Comparison of ENCODE assay signal across 8 cellular contexts in the genomic region with DNA sequence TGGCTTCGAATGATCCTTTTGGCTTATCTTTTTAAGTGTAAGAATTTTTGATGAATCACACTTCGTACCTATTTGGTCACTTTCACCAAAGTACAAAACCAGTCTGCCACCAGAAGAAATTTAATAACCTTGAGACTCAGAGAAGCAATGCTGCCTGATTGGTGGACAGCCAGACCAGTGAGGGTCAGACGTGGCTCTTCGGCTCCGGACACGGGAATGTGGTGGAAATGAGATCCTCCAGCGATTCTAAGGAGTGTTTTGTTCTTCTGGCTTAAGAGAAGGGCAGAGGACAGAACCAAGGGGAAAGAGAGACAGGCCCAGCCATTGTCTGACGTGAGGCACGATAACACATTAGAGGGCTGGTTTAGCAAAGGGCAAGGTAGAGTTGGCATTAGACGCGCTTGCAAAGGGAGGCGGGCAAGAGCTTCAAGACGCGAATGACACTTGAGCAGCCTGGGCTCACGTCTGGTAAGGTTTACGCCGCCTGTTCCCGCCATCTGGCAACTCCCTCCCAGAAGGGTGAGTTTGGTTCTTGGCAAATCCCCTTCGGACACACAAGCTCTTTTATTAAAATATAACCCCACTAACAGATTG. TPM values are rescaled to one million over a fixed set of nuclear protein-coding genes. Genes with fewer than 3 reads are reported as not detected.
DNase-seq lines count a peak whose midpoint lies in the region; ATAC-seq, FAIRE-seq and TF ChIP-seq lines count a peak whose summit lies in the region.

No MANE protein-coding gene starts in this region.

- in situ Hi-C loops in HepG2 (cut with HindIII; ENCODE audit: extremely low pct_ligation_motif_present, low pct_unique_long_range_greater_than_20kb) = no loop called here

- peak overlapping the region; percentile 100 for H2BK12ac ChIP-seq in H1 (ENCODE audit: low read depth, low read length)

- peak overlapping the region; percentile 94; the same call in 1 of the 2 replicates for H4K8ac ChIP-seq in H1 (ENCODE audit: extremely low read depth, insufficient read depth, low read length)

- H2BK5ac ChIP-seq in H1 (ENCODE audit: low read depth, low read length) = peak overlapping the region; percentile 99

- H3K27me3 ChIP-seq in liver (ENCODE audit: control insufficient read depth in 4 of 4, insufficient read depth in 4 of 4, low read length in 3 of 4) (peaks cover 0 to 5% (median 0%) of the 10 kb centered on the region in 4 donors), HepG2 (ENCODE audit: control insufficient read depth in 1 of 2, insufficient read depth in 2 of 2, low read length in 2 of 2) (peaks cover 0 to 9% of the 10 kb centered on the region in 2 experiments; a peak in 2 of 5 replicates), PC-9 (ENCODE audit: insufficient read depth, low read depth) (no peaks in the 10 kb centered on the region), H1 (replicated peaks in 1 of 4; ENCODE audit: control insufficient read depth in 3 of 4, extremely low read depth in 1 of 4, insufficient read depth in 3 of 4, low read length in 3 of 4) (no peaks in the 10 kb centered on the region)

- no peaks in the 10 kb centered on the region for H3K36me3 Mint-ChIP-seq in naive thymus-derived CD8-positive, alpha-beta T cell

- H2AFZ ChIP-seq in HepG2 (ENCODE audit: low read length) = no peak overlapping the region
- peak overlapping the region; percentile 2 for H2AFZ ChIP-seq in PC-9
- H2AFZ ChIP-seq in H1 (ENCODE audit: low read length) = no peak overlapping the region

- peaks cover 3% of the 10 kb centered on the region; the same call in 1 of the 2 replicates for H3K23me2 ChIP-seq in H1 (ENCODE audit: low read depth, low read length)

- no peak overlapping the region for H3K4ac ChIP-seq in H1 (replicated peaks; ENCODE audit: insufficient read length, low read depth, low read length)

- peak overlapping the region; percentile 99; the same call in 1 of the 2 replicates for H2AK5ac ChIP-seq in H1 (ENCODE audit: low read depth, low read length)

- H3K9ac ChIP-seq in liver (ENCODE audit: low read depth in 1 of 2, low read length in 2 of 2) (peak overlapping the region in 1 of 2 donors; percentile 64), HepG2 (ENCODE audit: insufficient read depth, low read depth, low read length) (no peak overlapping the region), H1 (replicated peaks in 1 of 4; ENCODE audit: extremely low read depth in 1 of 4, low read depth in 3 of 4, low read length in 3 of 4) (peak overlapping the region in 3 of 4 experiments; percentile 57 to 66 (median 62); a peak in 6 of 7 replicates)

- WGBS in liver = 48% methylated on average over 19 of the region's 19 CpGs
- 68% methylated on average over 19 of the region's 19 CpGs for WGBS in HepG2 (ENCODE audit: low lambda C conversion rate)
- WGBS in H1 (ENCODE audit: extremely low coverage in 1 of 2, insufficient coverage in 1 of 2, insufficient read length in 1 of 2, insufficient replicate concordance in 2 of 2, low coverage in 1 of 2, low lambda C conversion rate in 2 of 2, missing lambda C conversion rate in 1 of 2), 2 experiments = 49% methylated on average over 19 of the region's 19 CpGs; no CpG with 5 or more reads in 1 of the 2 experiments

- H3K4me2 ChIP-seq in HepG2 (ENCODE audit: low read depth, low read length) (no peak overlapping the region), PC-9 (peak overlapping the region; percentile 84), H1 (ENCODE audit: insufficient read depth in 1 of 2, low read depth in 2 of 2, low read length in 2 of 2) (peak overlapping the region; percentile 50 to 57)

- CTCF ChIA-PET in HepG2 (lab: Yijun Ruan, JAX; ENCODE audit: low intra/inter-chr PET ratio, low total read pairs) (no interaction called here), PC-9 (lab: Charles Lee) (no interaction called here), H1 (lab: Charles Lee; ENCODE audit: partially characterized antibody) (interaction anchor here (0.5 to 2.5 kb wide), 9 partner anchors 15 to 160 kb away, joined by 3 to 8 read pairs (median 3); no protein-coding TSS in a partner anchor)

- H3K9me3 Mint-ChIP-seq in naive thymus-derived CD8-positive, alpha-beta T cell = no peaks in the 10 kb centered on the region

- H3K4me3 Mint-ChIP-seq in naive thymus-derived CD8-positive, alpha-beta T cell = peak overlapping the region; percentile 83 to 96 (median 92)

- no peak overlapping the region for H2BK120ac ChIP-seq in H1 (replicated peaks; ENCODE audit: low read depth, low read length)

- no peaks in the 10 kb centered on the region for H3K9me2 ChIP-seq in PC-9 (ENCODE audit: insufficient read depth)

- no peak for FAIRE-seq in HepG2 (lab: Jason Lieb, UNC)
- FAIRE-seq in H1 (lab: Jason Lieb, UNC) = peak; percentile 55
- FAIRE-seq in urothelium cell line (lab: Jason Lieb, UNC) = no peak

- peaks cover 48% of the 10 kb centered on the region for H3F3A ChIP-seq in PC-9 (ENCODE audit: insufficient read depth, low read depth)

- H3K27ac Mint-ChIP-seq in naive thymus-derived CD8-positive, alpha-beta T cell = peak overlapping the region; percentile 95 to 100 (median 100)

- H2BK15ac ChIP-seq in H1 (ENCODE audit: low read length) = peak overlapping the region; percentile 53; the same call in 1 of the 2 replicates

- BruUV-seq in HepG2 (replicated peaks; lab: Mats Ljungman, UMichigan) (no TSS peak), PC-9 (replicated peaks; lab: Mats Ljungman, UMichigan) (no TSS peak)

- TF ChIP-seq EP300 in HepG2 (IDR thresholded peaks at IDR 0.05; ENCODE audit: low read depth in 2 of 2, low read length in 2 of 2) = no peak
- TF ChIP-seq EP300 in HepG2 (CRISPR knock-in tag; IDR thresholded peaks at IDR 0.05; ENCODE audit: borderline replicate concordance) = no peak
- TF ChIP-seq EP300 in H1 (IDR thresholded peaks at IDR 0.05; ENCODE audit: borderline replicate concordance in 1 of 2, low read depth in 2 of 2, low read length in 2 of 2) = no peak

- H3K4me1 Mint-ChIP-seq in naive thymus-derived CD8-positive, alpha-beta T cell = peaks cover 7 to 60% (median 30%) of the 10 kb centered on the region in 4 donors

- H3K36me3 ChIP-seq in liver (ENCODE audit: control insufficient read depth in 4 of 4, insufficient read depth in 3 of 4, low read depth in 1 of 4, low read length in 3 of 4) (no peaks in the 10 kb centered on the region), HepG2 (replicated peaks in 1 of 2; ENCODE audit: control insufficient read depth in 1 of 2, insufficient read depth in 2 of 2, low read length in 2 of 2) (no peaks in the 10 kb centered on the region), PC-9 (ENCODE audit: low read depth) (no peaks in the 10 kb centered on the region), H1 (ENCODE audit: control insufficient read depth in 2 of 4, insufficient read depth in 4 of 4, low read length in 3 of 4) (no peaks in the 10 kb centered on the region)

- DNase-seq in HepG2 (ENCODE audit: low spot score) (no peak), PC-9 (peak; percentile 62 to 98), H1 (ENCODE audit: low read depth in 1 of 2, low spot score in 2 of 2) (no peak), midbrain (lab: John Stamatoyannopoulos, UW) (no peak), urothelium cell line (ENCODE audit: low spot score) (no peak)
- no peak for DNase-seq in naive thymus-derived CD8-positive, alpha-beta T cell

- peak overlapping the region; percentile 51 to 63 for H3K27ac ChIP-seq in liver (ENCODE audit: low read depth in 1 of 2, low read length in 2 of 2)
- no peak overlapping the region for H3K27ac ChIP-seq in HepG2 (ENCODE audit: extremely low read length, insufficient read depth, low read length)
- peak overlapping the region; percentile 98 for H3K27ac ChIP-seq in PC-9
- peak overlapping the region; percentile 76 for H3K27ac ChIP-seq in H1 (ENCODE audit: low read depth, low read length)

- H3K56ac ChIP-seq in H1 (replicated peaks; ENCODE audit: insufficient read length, low read depth, low read length) = no peak overlapping the region

- H3K4me1 ChIP-seq in liver (ENCODE audit: control insufficient read depth in 4 of 4, insufficient read depth in 4 of 4, low read length in 3 of 4) (peaks cover 0 to 6% (median 2%) of the 10 kb centered on the region in 4 donors), HepG2 (ENCODE audit: insufficient read depth, low read length) (no peaks in the 10 kb centered on the region), PC-9 (replicated peaks; ENCODE audit: insufficient read depth) (peaks cover 51% of the 10 kb centered on the region), H1 (replicated peaks in 1 of 4; ENCODE audit: control insufficient read depth in 3 of 4, insufficient read depth in 4 of 4, low read length in 3 of 4) (peaks cover 0 to 3% (median 1%) of the 10 kb centered on the region in 4 experiments; a peak in 3 of 7 replicates)

- H4K20me1 ChIP-seq in HepG2 (ENCODE audit: insufficient read depth, low read length) (no peaks in the 10 kb centered on the region), PC-9 (ENCODE audit: insufficient read depth) (no peaks in the 10 kb centered on the region), H1 (replicated peaks in 1 of 2; ENCODE audit: control insufficient read depth in 1 of 2, insufficient read depth in 2 of 2, low read length in 2 of 2) (no peaks in the 10 kb centered on the region)

- H3K4me3 ChIP-seq in liver (ENCODE audit: low read depth in 1 of 3, low read length in 3 of 3) (peak overlapping the region in 2 of 3 donors; percentile 40 to 43), HepG2 (replicated peaks in 1 of 3; ENCODE audit: insufficient read depth in 1 of 3, low read depth in 2 of 3, low read length in 3 of 3) (no peak overlapping the region), PC-9 (peak overlapping the region; percentile 53; the same call in 1 of the 2 replicates), H1 (ENCODE audit: extremely low read depth in 1 of 4, insufficient read depth in 2 of 4, low read depth in 3 of 4, low read length in 4 of 4) (peak overlapping the region in 3 of 4 experiments; percentile 31 to 50 (median 34); a peak in 4 of 8 replicates)

- peak overlapping the region; percentile 79 for H3K18ac ChIP-seq in H1 (ENCODE audit: extremely low read depth, low read length)

- POLR2A ChIA-PET in HepG2 (lab: Yijun Ruan, JAX) = no interaction called here
- POLR2A ChIA-PET in PC-9 (lab: Charles Lee; ENCODE audit: unreplicated experiment) = interaction anchor here (0.5 to 1.4 kb wide), 21 partner anchors 12 to 632 kb away, joined by 3 to 34 read pairs (median 6); a partner anchor contains a TSS
- POLR2A ChIA-PET in H1 (lab: Charles Lee; ENCODE audit: partially characterized antibody) = interaction anchor here (0.6 to 9.9 kb wide), 13 partner anchors 10 to 108 kb away, joined by 3 to 93 read pairs (median 4); no protein-coding TSS in a partner anchor
- POLR2A ChIA-PET in naive thymus-derived CD8-positive, alpha-beta T cell (lab: Charles Lee) = interaction anchor here (0.6 to 4.5 kb wide), 42 partner anchors 10 to 216 kb away, joined by 3 to 189 read pairs (median 6); a partner anchor contains a TSS

- no peak for TF ChIP-seq POLR2A in HepG2 (IDR thresholded peaks at IDR 0.05; ENCODE audit: insufficient read depth in 1 of 2, low read depth in 2 of 2, low read length in 2 of 2)
- peak; percentile 62 to 67; a peak in 2 of 3 replicates for TF ChIP-seq POLR2A in H1 (IDR thresholded peaks at IDR 0.05; ENCODE audit: control extremely low read depth in 1 of 2, low read depth in 2 of 2, low read length in 2 of 2)

- no peak overlapping the region for H3K14ac ChIP-seq in H1 (ENCODE audit: insufficient read length)

- H3K23ac ChIP-seq in H1 (ENCODE audit: insufficient read length) = no peak overlapping the region

- no peaks in the 10 kb centered on the region for H3K79me1 ChIP-seq in H1 (ENCODE audit: low read depth, low read length)

- intact Hi-C loops in HepG2 (cut with micrococcal nuclease; ENCODE audit: unreplicated experiment) (no loop called here), PC-9 (cut with micrococcal nuclease; ENCODE audit: unreplicated experiment) (loop anchor here (1.0 to 2.0 kb wide), 5 partner anchors 16 to 103 kb away; no protein-coding TSS in a partner anchor)

- TF ChIP-seq RAD21 in liver (IDR thresholded peaks at IDR 0.05) = no peak
- TF ChIP-seq RAD21 in HepG2 (CRISPR knock-in tag; IDR thresholded peaks at IDR 0.05) = no peak
- no peak; a peak in 1 of 4 replicates for TF ChIP-seq RAD21 in H1 (IDR thresholded peaks at IDR 0.05 in 1 of 2, conservative IDR thresholded peaks at IDR 0.05 in 1 of 2; ENCODE audit: low read depth in 2 of 2, low read length in 2 of 2)

- H4K5ac ChIP-seq in H1 (ENCODE audit: insufficient read length, low read depth, low read length) = no peak overlapping the region

- no peaks in the 10 kb centered on the region for H3K9me3 ChIP-seq in liver (ENCODE audit: control insufficient read depth in 4 of 4, low read length in 3 of 4)
- no peaks in the 10 kb centered on the region for H3K9me3 ChIP-seq in HepG2 (ENCODE audit: low read length)
- H3K9me3 ChIP-seq in PC-9 (ENCODE audit: insufficient read depth, low read depth) = no peaks in the 10 kb centered on the region
- no peaks in the 10 kb centered on the region for H3K9me3 ChIP-seq in H1 (ENCODE audit: insufficient read depth in 2 of 2, low read depth in 1 of 2, low read length in 1 of 2)

- no peaks in the 10 kb centered on the region for H3K27me3 Mint-ChIP-seq in naive thymus-derived CD8-positive, alpha-beta T cell

- peak overlapping the region; percentile 97 for H2BK20ac ChIP-seq in H1 (ENCODE audit: low read length)

- no peak for TF ChIP-seq CTCF in liver (IDR thresholded peaks at IDR 0.05; ENCODE audit: low read depth, low read length, missing input control)
- no peak for TF ChIP-seq CTCF in HepG2 (CRISPR knock-in tag; IDR thresholded peaks at IDR 0.05)
- TF ChIP-seq CTCF in PC-9 (conservative IDR thresholded peaks at IDR 0.05) = no peak
- no peak for TF ChIP-seq CTCF in H1 (IDR thresholded peaks at IDR 0.05; ENCODE audit: control extremely low read depth in 1 of 3, insufficient read depth in 1 of 3, low read depth in 1 of 3, low read length in 3 of 3)

- H3K79me2 ChIP-seq in HepG2 (ENCODE audit: insufficient read depth, low read length) (no peaks in the 10 kb centered on the region), PC-9 (ENCODE audit: low read depth) (peaks cover 36% of the 10 kb centered on the region), H1 (ENCODE audit: control insufficient read depth in 1 of 2, insufficient read depth in 2 of 2, low read length in 2 of 2) (no peaks in the 10 kb centered on the region)

- ATAC-seq in HepG2 (no peak), HG03378 (IDR thresholded peaks at IDR 0.05; ENCODE audit: unreplicated experiment) (peak; percentile 23)
- ATAC-seq in naive thymus-derived CD8-positive, alpha-beta T cell = peak; percentile 59 to 69

- peak overlapping the region; percentile 5 for H4K91ac ChIP-seq in H1 (replicated peaks; ENCODE audit: insufficient read length, low read length)

RNA-seq across cellular contexts. Expression of a gene that starts 49.9 kb away (rescaled TPM):
- total RNA-seq in liver (10 to 100 TPM; 22.4 to 28.5 TPM), HepG2 (2016; rRNA removed; fragmentation: Illumina TruSeq; extraction: Trizol) (60.3 and 75.7 TPM in 2 replicates), PC-9 (2021) (231 and 240 TPM in 2 replicates)
- polyA plus RNA-seq in liver (10 to 100 TPM; 22.0 to 35.4 TPM), HepG2 (2011; rRNA removed) (34.7 and 36.8 TPM in 2 replicates), H1 (2011; rRNA removed) (122 and 138 TPM in 2 replicates)
- 8.6 and 10.8 TPM in 2 replicates for total RNA-seq in HepG2 (2016; cell fraction: cytosol; rRNA removed; fragmentation: Illumina TruSeq; extraction: Trizol; ENCODE audit: low read depth)
- 63.6 and 68.8 TPM in 2 replicates for total RNA-seq in HepG2 (2016; cell fraction: insoluble cytoplasmic fraction; rRNA removed; fragmentation: Illumina TruSeq; extraction: Trizol)
- total RNA-seq in HepG2 (2016; cell fraction: membrane; rRNA removed; fragmentation: Illumina TruSeq; extraction: Trizol) = 21.2 and 23.3 TPM in 2 replicates
- 35.3 and 38.9 TPM in 2 replicates for total RNA-seq in HepG2 (2016; cell fraction: nucleus; rRNA removed; fragmentation: Illumina TruSeq; extraction: Trizol)
- polyA plus RNA-seq in HepG2 (2011; cell fraction: cytosol; rRNA removed) = 34.1 and 34.2 TPM in 2 replicates
- 25.0 and 25.8 TPM in 2 replicates for polyA plus RNA-seq in HepG2 (2011; cell fraction: nucleus; rRNA removed)
- 18.5 and 28.6 TPM in 2 replicates for polyA plus RNA-seq in HepG2 (2012)
- polyA plus RNA-seq in HepG2 (2016; cell fraction: cytosol; fragmentation: Illumina TruSeq; extraction: Trizol; ENCODE audit: low read depth) = 5.0 and 5.1 TPM in 2 replicates
- 79.1 and 90.3 TPM in 2 replicates for polyA plus RNA-seq in HepG2 (2016; cell fraction: insoluble cytoplasmic fraction; fragmentation: Illumina TruSeq; extraction: Trizol; ENCODE audit: low read depth)
- polyA plus RNA-seq in HepG2 (2016; cell fraction: membrane; fragmentation: Illumina TruSeq; extraction: Trizol; ENCODE audit: low read depth) = 12.2 TPM in 2 replicates
- polyA plus RNA-seq in HepG2 (2016; cell fraction: nucleus; fragmentation: Illumina TruSeq; extraction: Trizol; ENCODE audit: insufficient read depth, low read depth) = 60.9 and 63.5 TPM in 2 replicates
- polyA minus RNA-seq in HepG2 (2011; rRNA and poly(A)+ RNA removed; ENCODE audit: low replicate concordance) = 45.1 and 93.9 TPM in 2 replicates
- 28.8 and 29.4 TPM in 2 replicates for polyA minus RNA-seq in HepG2 (2011; cell fraction: cytosol; rRNA and poly(A)+ RNA removed)
- 17.6 and 19.8 TPM in 2 replicates for polyA minus RNA-seq in HepG2 (2011; cell fraction: nucleus; rRNA and poly(A)+ RNA removed)
- 286 and 287 TPM in 2 replicates for total RNA-seq in H1 (2021; fragmentation: NEBNext Ultra II Directional; extraction: Animal tissue kit (Norgen Biotek cat#: 25700))
- 180 TPM for polyA plus RNA-seq in H1 (2011; cell fraction: cytosol; rRNA removed)
- 214 TPM for polyA plus RNA-seq in H1 (2011; cell fraction: nucleus; rRNA removed)
- 182 to 212 TPM (median 197 TPM) in 4 replicates for polyA plus RNA-seq in H1 (2012, experiment 1 of 2)
- 94.1 TPM for polyA plus RNA-seq in H1 (2012, experiment 2 of 2)
- 180 TPM for polyA plus RNA-seq in H1 (2013, experiment 1 of 2)
- polyA plus RNA-seq in H1 (2013, experiment 2 of 2) = 182 TPM
- 153 and 157 TPM in 2 replicates for polyA minus RNA-seq in H1 (2011; rRNA and poly(A)+ RNA removed)
- 91.7 TPM for polyA minus RNA-seq in H1 (2011; cell fraction: cytosol; rRNA and poly(A)+ RNA removed)
- polyA minus RNA-seq in H1 (2011; cell fraction: nucleus; rRNA and poly(A)+ RNA removed) = 77.4 TPM
- 100 to 1,000 TPM; 202 to 212 TPM for total RNA-seq in naive thymus-derived CD8-positive, alpha-beta T cell
- polyA plus RNA-seq in naive thymus-derived CD8-positive, alpha-beta T cell = 100 to 1,000 TPM; 127 to 168 (median 143) TPM

Comparison
In these comparisons a context has a peak if more than half of its experiments do, and no peak if none do; other contexts are left out.
1. H3K4me3 ChIP-seq: peak in liver (2 of 3), PC-9 (single experiment) and H1 (3 of 4); none in HepG2 (0 of 3).
2. DNase-seq: peak in PC-9 (2 of 2); none in HepG2 (single experiment), H1 (0 of 2), naive thymus-derived CD8-positive, alpha-beta T cell (0 of 10), midbrain (single experiment) and urothelium cell line (single experiment).
3. POLR2A ChIP-seq: peak in H1 (2 of 2); none in HepG2 (0 of 2).